Comparison of ENCODE assay signal across 9 cellular contexts in genomic region chr10:101130984-101131961, GRCh38. TPM values are rescaled to one million over a fixed set of nuclear protein-coding genes. Genes with fewer than 3 reads are reported as not detected.
DNase-seq lines count a peak whose midpoint lies in the region; ATAC-seq and TF ChIP-seq lines count a peak whose summit lies in the region.
"Had no signal": no experiment of that assay in that cellular context is flagged by ENCODE, and none has a peak within 500 bp of the region (broad histone marks: within the 10 kb centered on the region; RNA-seq: fewer than 3 reads in every experiment).

Gene TLX1 (plus strand): TSS chr10:101131300. CDS start chr10:101131542, 242 bp downstream.

- H3K4me1 ChIP-seq in effector memory CD4-positive, alpha-beta T cell (ENCODE audit: control insufficient read depth, insufficient read depth, low read length, poor library complexity, severe bottlenecking) = peaks cover 37% of the 10 kb centered on the region

- TF ChIP-seq CTCF in NB4 (IDR thresholded peaks at IDR 0.05; ENCODE audit: low read depth, low read length) = no peak
- no peak for TF ChIP-seq CTCF in osteocyte (IDR thresholded peaks at IDR 0.05)

- no peak within 1 kb of the TSS for H3K4me3 ChIP-seq in NB4 (ENCODE audit: low read depth, low read length)
- peak within 1 kb of the TSS; percentile 41 for H3K4me3 ChIP-seq in effector memory CD4-positive, alpha-beta T cell (ENCODE audit: insufficient read depth, low read depth, low read length, poor library complexity, severe bottlenecking)

- no peaks in the 10 kb centered on the region for H3K36me3 Mint-ChIP-seq in osteocyte (ENCODE audit: unreplicated experiment)

- no peaks in the 10 kb centered on the region for H3K36me3 ChIP-seq in effector memory CD4-positive, alpha-beta T cell (ENCODE audit: control insufficient read depth, insufficient read depth, low read length)

- H3K4me1 Mint-ChIP-seq in osteocyte (ENCODE audit: unreplicated experiment) = peaks cover 16% of the 10 kb centered on the region

- no peak within 1 kb of the TSS for H3K27ac ChIP-seq in effector memory CD4-positive, alpha-beta T cell (ENCODE audit: insufficient read depth, low read length, poor library complexity, severe bottlenecking)

- no peak within 1 kb of the TSS for H3K27ac Mint-ChIP-seq in osteocyte (ENCODE audit: unreplicated experiment)

- H3K9me3 Mint-ChIP-seq in osteocyte (ENCODE audit: unreplicated experiment) = no peaks in the 10 kb centered on the region

- DNase-seq in DMS153 treated with DMSO at 0.1 percent for 48 hours (lab: John Stamatoyannopoulos, UW; ENCODE audit: unreplicated experiment) (peak; percentile 52), NB4 (ENCODE audit: low read depth) (peak; percentile 50), osteocyte (ENCODE audit: extremely low spot score, unreplicated experiment) (no peak), OCI-M1 (lab: John Stamatoyannopoulos, UW) (no peak), cerebellar cortex (ENCODE audit: low spot score) (no peak), middle frontal gyrus (ENCODE audit: extremely low spot score, low spot score) (no peak)
- no peak for DNase-seq in effector memory CD4-positive, alpha-beta T cell

- ATAC-seq in HG02798 (IDR thresholded peaks at IDR 0.05; ENCODE audit: poor library complexity, unreplicated experiment) = no peak

- peaks cover 84% of the 10 kb centered on the region for H3K27me3 Mint-ChIP-seq in osteocyte (ENCODE audit: unreplicated experiment)

- peak within 1 kb of the TSS; percentile 57 for H3K4me3 Mint-ChIP-seq in osteocyte (ENCODE audit: unreplicated experiment)

- no peaks in the 10 kb centered on the region for H3K9me3 ChIP-seq in effector memory CD4-positive, alpha-beta T cell (ENCODE audit: control insufficient read depth, low read length)

- peaks cover 66% of the 10 kb centered on the region for H3K27me3 ChIP-seq in effector memory CD4-positive, alpha-beta T cell (replicated peaks; ENCODE audit: control insufficient read depth, insufficient read depth, low read length, poor library complexity, severe bottlenecking)

- TF ChIP-seq POLR2A in NB4 (IDR thresholded peaks at IDR 0.05; ENCODE audit: extremely low read depth, insufficient read length) = no peak

RNA-seq across cellular contexts. Expression of gene TLX1, which starts in this region (rescaled TPM):
- total RNA-seq in osteocyte = not detected in 2 replicates
- total RNA-seq: glomerular endothelial cell had no signal

Comparison
In these comparisons a context has a peak if more than half of its experiments do, and no peak if none do; other contexts are left out.
1. DNase-seq: peak in DMS153 treated with DMSO at 0.1 percent for 48 hours (single experiment) and NB4 (single experiment); none in effector memory CD4-positive, alpha-beta T cell (0 of 3), osteocyte (single experiment), OCI-M1 (single experiment), cerebellar cortex (single experiment) and middle frontal gyrus (single experiment).